In genomic region chr3:140794507-140794906, GRCh38 we compare ENCODE assay signal across 15 cellular contexts.
DNase-seq lines count a peak whose midpoint lies in the region; TF ChIP-seq lines count a peak whose summit lies in the region.
"Had no signal": no experiment of that assay in that cellular context is flagged by ENCODE, and none has a peak within 500 bp of the region (broad histone marks: within the 10 kb centered on the region; RNA-seq: fewer than 3 reads in every experiment).

No MANE protein-coding gene starts in this region.

- H3K27me3 Mint-ChIP-seq in activated CD4-positive, alpha-beta T cell treated with anti-CD3 and anti-CD28 coated beads, Interleukin-2, amount 10 ng/mL, durations not matched to agents 7 days and 5 days: peaks cover 6% of the 10 kb centered on the region
- H3K27me3 Mint-ChIP-seq: CD4-positive, alpha-beta memory T cell had no signal

- no TSS peak for BruUV-seq in OCI-LY7 (replicated peaks; lab: Mats Ljungman, UMichigan)

- H3K4me1 Mint-ChIP-seq in activated CD4-positive, alpha-beta T cell treated with anti-CD3 and anti-CD28 coated beads, Interleukin-2, amount 10 ng/mL, durations not matched to agents 7 days and 5 days: no peaks in the 10 kb centered on the region
- H3K4me1 Mint-ChIP-seq: CD14-positive monocyte; CD4-positive, alpha-beta memory T cell had no signal

- H3K27ac ChIP-seq in OCI-LY7 (ENCODE audit: low read depth, low read length, poor library complexity, severe bottlenecking) (no peak overlapping the region), RWPE1 (no peak overlapping the region)
- H3K27ac ChIP-seq: BLaER1 had no signal

- no peaks in the 10 kb centered on the region for H3K36me3 Mint-ChIP-seq in activated CD4-positive, alpha-beta T cell treated with anti-CD3 and anti-CD28 coated beads, Interleukin-2, amount 10 ng/mL, durations not matched to agents 7 days and 5 days (ENCODE audit: low read depth)
- H3K36me3 Mint-ChIP-seq: CD14-positive monocyte, IgD-negative memory B cell had no signal

- no peak overlapping the region for H3K4me2 ChIP-seq in OCI-LY7 (ENCODE audit: low read length)
- H3K4me2 ChIP-seq: BLaER1 had no signal

- CTCF ChIA-PET in OCI-LY7 (lab: Charles Lee; ENCODE audit: unreplicated experiment): no interaction called here
- CTCF ChIA-PET in activated CD4-positive, alpha-beta T cell treated with anti-CD3 and anti-CD28 coated beads, Interleukin-2, amount 10 ng/mL, durations not matched to agents 7 days and 5 days (lab: Charles Lee): no interaction called here
- CTCF ChIA-PET in RWPE1 (lab: Yijun Ruan, JAX): interaction anchor here (0.6 kb wide), 1 partner anchor 34 kb away, joined by 3 read pairs; no protein-coding TSS in a partner anchor

- TF ChIP-seq CTCF in OCI-LY7 (conservative IDR thresholded peaks at IDR 0.05; ENCODE audit: low read length) (no peak), RWPE1 (conservative IDR thresholded peaks at IDR 0.05; ENCODE audit: low read depth) (no peak)

- H3K9me3 Mint-ChIP-seq in activated CD4-positive, alpha-beta T cell treated with anti-CD3 and anti-CD28 coated beads, Interleukin-2, amount 10 ng/mL, durations not matched to agents 7 days and 5 days: peaks cover 7% of the 10 kb centered on the region

- H3K4me3 ChIP-seq in H7 (ENCODE audit: insufficient read depth, low read depth, low read length) (no peak overlapping the region), OCI-LY7 (ENCODE audit: low read depth, low read length, poor library complexity, severe bottlenecking) (no peak overlapping the region)
- H3K4me3 ChIP-seq: BLaER1 had no signal

- DNase-seq in H7 (peak; percentile 30), OCI-LY7 (ENCODE audit: low spot score) (no peak), iPS DF 19.7 (ENCODE audit: low read depth, low spot score) (peak; percentile 23), iPS-NIHi7 (ENCODE audit: extremely low spot score) (peak; percentile 22), cerebellar cortex (ENCODE audit: low spot score) (no peak), RWPE1 (ENCODE audit: low spot score) (no peak), NCI-H524 (lab: John Stamatoyannopoulos, UW) (no peak)
- DNase-seq in activated CD4-positive, alpha-beta T cell treated with anti-CD3 and anti-CD28 coated beads, Interleukin-2, amount 10 ng/mL, durations not matched to agents 7 days and 5 days: no peak
- DNase-seq: 8988T; CD4-positive, alpha-beta memory T cell; DMS153; GF-D8 had no signal

- peak overlapping the region; percentile 87 for H2AFZ ChIP-seq in OCI-LY7 (ENCODE audit: low read length)

- H4K20me1 ChIP-seq in OCI-LY7 (ENCODE audit: insufficient read depth, low read length): no peaks in the 10 kb centered on the region
- H4K20me1 ChIP-seq: BLaER1 had no signal

- no peaks in the 10 kb centered on the region for H3K4me1 ChIP-seq in OCI-LY7 (ENCODE audit: insufficient read depth, low read length, poor library complexity, severe bottlenecking)
- H3K4me1 ChIP-seq: BLaER1 had no signal

- intact Hi-C loops in OCI-LY7 (cut with micrococcal nuclease; ENCODE audit: unreplicated experiment): no loop called here

- H3K9me2 ChIP-seq in OCI-LY7 (ENCODE audit: insufficient read depth, low read length): no peaks in the 10 kb centered on the region

- no peaks in the 10 kb centered on the region for H3K79me2 ChIP-seq in OCI-LY7 (ENCODE audit: insufficient read depth, low read depth, low read length)

- peaks cover 36% of the 10 kb centered on the region for H3K9me3 ChIP-seq in OCI-LY7 (ENCODE audit: low read length)

- H3K4me3 Mint-ChIP-seq in activated CD4-positive, alpha-beta T cell treated with anti-CD3 and anti-CD28 coated beads, Interleukin-2, amount 10 ng/mL, durations not matched to agents 7 days and 5 days: no peak overlapping the region
- H3K4me3 Mint-ChIP-seq: CD14-positive monocyte; CD4-positive, alpha-beta memory T cell; IgD-negative memory B cell had no signal

- H3K36me3 ChIP-seq in H7 (replicated peaks; ENCODE audit: control insufficient read depth, insufficient read depth, low read length) (no peaks in the 10 kb centered on the region), OCI-LY7 (ENCODE audit: insufficient read depth, low read length) (no peaks in the 10 kb centered on the region; the same call in 1 of the 2 replicates)
- H3K36me3 ChIP-seq: BLaER1 had no signal

- no peaks in the 10 kb centered on the region for H3K27me3 ChIP-seq in H7 (ENCODE audit: control insufficient read depth, insufficient read depth, low read length)
- H3K27me3 ChIP-seq: BLaER1 had no signal

- no peak overlapping the region for H3K27ac Mint-ChIP-seq in activated CD4-positive, alpha-beta T cell treated with anti-CD3 and anti-CD28 coated beads, Interleukin-2, amount 10 ng/mL, durations not matched to agents 7 days and 5 days
- H3K27ac Mint-ChIP-seq: CD14-positive monocyte; CD4-positive, alpha-beta memory T cell; IgD-negative memory B cell had no signal

- POLR2A ChIA-PET in OCI-LY7 (lab: Charles Lee) (interaction anchor here (0.7 to 1.2 kb wide), 3 partner anchors 40 to 157 kb away, joined by 3 read pairs; no protein-coding TSS in a partner anchor), RWPE1 (lab: Yijun Ruan, JAX; ENCODE audit: low non-redundant PET) (no interaction called here)
- POLR2A ChIA-PET in activated CD4-positive, alpha-beta T cell treated with anti-CD3 and anti-CD28 coated beads, Interleukin-2, amount 10 ng/mL, durations not matched to agents 7 days and 5 days (lab: Charles Lee): no interaction called here

Comparison
In these comparisons a context has a peak if more than half of its experiments do, and no peak if none do; other contexts are left out.
1. DNase-seq: peak in H7 (single experiment), iPS DF 19.7 (single experiment) and iPS-NIHi7 (single experiment); none in OCI-LY7 (single experiment), activated CD4-positive, alpha-beta T cell treated with anti-CD3 and anti-CD28 coated beads, Interleukin-2, amount 10 ng/mL, durations not matched to agents 7 days and 5 days (single experiment), cerebellar cortex (single experiment), RWPE1 (single experiment) and NCI-H524 (0 of 2).